8 cellular contexts compared by ENCODE assay signal in the genomic region with DNA sequence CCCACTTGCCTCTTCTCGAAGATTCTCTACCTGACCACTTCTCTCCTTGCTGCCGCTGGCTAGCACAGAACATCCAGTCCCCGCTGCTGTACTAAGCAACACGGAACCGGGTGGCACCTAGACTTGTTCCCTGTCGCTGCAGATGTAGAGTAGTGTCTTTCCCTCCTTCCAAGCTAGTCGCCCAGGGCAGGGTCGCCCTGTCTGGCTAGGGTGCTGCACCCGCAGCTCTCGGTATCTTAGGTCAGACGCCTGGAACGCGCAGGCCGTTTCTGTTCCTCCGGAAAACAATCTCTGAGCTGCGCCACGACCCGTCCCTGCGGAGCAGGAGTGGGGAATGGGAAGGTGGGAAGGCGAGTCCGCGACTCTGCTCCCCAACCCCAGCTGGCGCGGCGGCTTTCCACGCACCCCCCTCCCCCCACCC. TPM values are rescaled to one million over a fixed set of nuclear protein-coding genes. Genes with fewer than 3 reads are reported as not detected.
DNase-seq lines count a peak whose midpoint lies in the region; ATAC-seq and TF ChIP-seq lines count a peak whose summit lies in the region.

No MANE protein-coding gene starts in this region.

- peaks cover 15% of the 10 kb centered on the region for H3K36me3 ChIP-seq in HAP-1 (replicated peaks)
- H3K36me3 ChIP-seq in right atrium auricular region: peaks cover 9% of the 10 kb centered on the region
- no peaks in the 10 kb centered on the region for H3K36me3 ChIP-seq in gastrocnemius medialis

- DNase-seq in AG04449 (ENCODE audit: low read depth, low spot score) (no peak), HAP-1 (ENCODE audit: low spot score in 2 of 2) (peak; percentile 37 to 61), right atrium auricular region (ENCODE audit: low spot score) (no peak), gastrocnemius medialis (no peak), NCI-H2171 (lab: John Stamatoyannopoulos, UW) (no peak), DMS 273 (lab: John Stamatoyannopoulos, UW; ENCODE audit: unreplicated experiment) (no peak)
- DNase-seq in activated T-helper 1 cell treated with anti-CD3 and anti-CD28 coated beads, Interleukin-12 subunit alpha, Interleukin-12 subunit beta, Interleukin-2, Interleukin-4 antibody, amounts not matched to agents 30 ng/mL and 10 ng/mL and 1 ng/mL, durations not matched to agents 14 hours and 24 hours and 36 hours (ENCODE audit: low spot score): no peak

- peak overlapping the region; percentile 89 for H3K4me3 Mint-ChIP-seq in activated T-helper 1 cell treated with anti-CD3 and anti-CD28 coated beads, Interleukin-12 subunit alpha, Interleukin-12 subunit beta, Interleukin-2, Interleukin-4 antibody, amounts not matched to agents 30 ng/mL and 10 ng/mL and 1 ng/mL, durations not matched to agents 14 hours and 24 hours and 36 hours

- CTCF ChIA-PET in AG04449 (lab: Yijun Ruan, JAX): interaction anchor here (1.0 to 3.3 kb wide), 11 partner anchors 9 to 281 kb away, joined by 3 to 24 read pairs (median 3); a partner anchor contains a TSS

- no peaks in the 10 kb centered on the region for H3K9me3 ChIP-seq in HAP-1
- H3K9me3 ChIP-seq in right atrium auricular region: no peaks in the 10 kb centered on the region
- H3K9me3 ChIP-seq in gastrocnemius medialis: no peaks in the 10 kb centered on the region

- no peak for TF ChIP-seq CTCF in AG04449 (IDR thresholded peaks at IDR 0.05; ENCODE audit: insufficient read depth, low read length, missing control alignments)
- TF ChIP-seq CTCF in right atrium auricular region (IDR thresholded peaks at IDR 0.05): no peak
- no peak for TF ChIP-seq CTCF in gastrocnemius medialis (IDR thresholded peaks at IDR 0.05 in 4 of 5, conservative IDR thresholded peaks at IDR 0.05 in 1 of 5)

- in situ Hi-C loops in HAP-1 (cut with MboI; ENCODE audit: low sequenced_read_pairs) (no loop called here), gastrocnemius medialis (cut with MboI; ENCODE audit: low sequenced_read_pairs in 4 of 4) (loop anchor here in 2 of 4 donors (25.0 kb wide), 1 partner anchor 285 kb away; a partner anchor contains a TSS)

- H3K36me3 Mint-ChIP-seq in activated T-helper 1 cell treated with anti-CD3 and anti-CD28 coated beads, Interleukin-12 subunit alpha, Interleukin-12 subunit beta, Interleukin-2, Interleukin-4 antibody, amounts not matched to agents 30 ng/mL and 10 ng/mL and 1 ng/mL, durations not matched to agents 14 hours and 24 hours and 36 hours (ENCODE audit: low read depth): peaks cover 3% of the 10 kb centered on the region

- intact Hi-C loops in activated T-helper 1 cell treated with anti-CD3 and anti-CD28 coated beads, Interleukin-12 subunit alpha, Interleukin-12 subunit beta, Interleukin-2, Interleukin-4 antibody, amounts not matched to agents 30 ng/mL and 10 ng/mL and 1 ng/mL, durations not matched to agents 14 hours and 24 hours and 36 hours (cut with micrococcal nuclease): loop anchor here (1.0 to 10.0 kb wide), 3 partner anchors 8 to 1652 kb away; a partner anchor contains a TSS
- intact Hi-C loops in gastrocnemius medialis (cut with DNase I; ENCODE audit: low total_unique reads): no loop called here

- H3K27ac ChIP-seq in right atrium auricular region: peak overlapping the region; percentile 95
- peak overlapping the region; percentile 80 to 87 (median 84) for H3K27ac ChIP-seq in gastrocnemius medialis

- peaks cover 30% of the 10 kb centered on the region for H3K4me1 ChIP-seq in HAP-1
- peaks cover 0 to 50% of the 10 kb centered on the region in 2 donors for H3K4me1 ChIP-seq in right atrium auricular region
- peaks cover 14 to 20% of the 10 kb centered on the region in 2 donors for H3K4me1 ChIP-seq in gastrocnemius medialis

- POLR2A ChIA-PET in AG04449 (lab: Yijun Ruan, JAX): interaction anchor here (0.8 to 6.9 kb wide), 11 partner anchors 8 to 278 kb away, joined by 3 to 64 read pairs (median 4); a partner anchor contains a TSS

- H3K27me3 Mint-ChIP-seq in activated T-helper 1 cell treated with anti-CD3 and anti-CD28 coated beads, Interleukin-12 subunit alpha, Interleukin-12 subunit beta, Interleukin-2, Interleukin-4 antibody, amounts not matched to agents 30 ng/mL and 10 ng/mL and 1 ng/mL, durations not matched to agents 14 hours and 24 hours and 36 hours (ENCODE audit: insufficient read depth): peaks cover 12% of the 10 kb centered on the region

- H3K4me3 ChIP-seq in AG04449 (ENCODE audit: low read depth, low read length) (peak overlapping the region; percentile 87), HAP-1 (peak overlapping the region; percentile 90), right atrium auricular region (peak overlapping the region; percentile 69 to 73), gastrocnemius medialis (peak overlapping the region; percentile 74 to 85 (median 76))

- H3K27me3 ChIP-seq in HAP-1 (ENCODE audit: low read depth) (no peaks in the 10 kb centered on the region), right atrium auricular region (no peaks in the 10 kb centered on the region), gastrocnemius medialis (no peaks in the 10 kb centered on the region)

- no peak for TF ChIP-seq POLR2A in gastrocnemius medialis (IDR thresholded peaks at IDR 0.05)

- ATAC-seq in gastrocnemius medialis (peak; percentile 27 to 34), GM21526 (IDR thresholded peaks at IDR 0.05; ENCODE audit: low FRiP score, unreplicated experiment) (no peak)

- no peaks in the 10 kb centered on the region for H3K9me3 Mint-ChIP-seq in activated T-helper 1 cell treated with anti-CD3 and anti-CD28 coated beads, Interleukin-12 subunit alpha, Interleukin-12 subunit beta, Interleukin-2, Interleukin-4 antibody, amounts not matched to agents 30 ng/mL and 10 ng/mL and 1 ng/mL, durations not matched to agents 14 hours and 24 hours and 36 hours

- H3K4me1 Mint-ChIP-seq in activated T-helper 1 cell treated with anti-CD3 and anti-CD28 coated beads, Interleukin-12 subunit alpha, Interleukin-12 subunit beta, Interleukin-2, Interleukin-4 antibody, amounts not matched to agents 30 ng/mL and 10 ng/mL and 1 ng/mL, durations not matched to agents 14 hours and 24 hours and 36 hours (ENCODE audit: low read depth): peaks cover 51% of the 10 kb centered on the region

- H3K27ac Mint-ChIP-seq in activated T-helper 1 cell treated with anti-CD3 and anti-CD28 coated beads, Interleukin-12 subunit alpha, Interleukin-12 subunit beta, Interleukin-2, Interleukin-4 antibody, amounts not matched to agents 30 ng/mL and 10 ng/mL and 1 ng/mL, durations not matched to agents 14 hours and 24 hours and 36 hours: peak overlapping the region; percentile 88

RNA-seq across cellular contexts. Expression of a gene that starts 0.8 kb away (rescaled TPM):
- 5.4 and 6.2 TPM in 2 replicates for total RNA-seq in activated T-helper 1 cell treated with anti-CD3 and anti-CD28 coated beads, Interleukin-12 subunit alpha, Interleukin-12 subunit beta, Interleukin-2, Interleukin-4 antibody, amounts not matched to agents 30 ng/mL and 10 ng/mL and 1 ng/mL, durations not matched to agents 14 hours and 24 hours and 36 hours
- total RNA-seq in right atrium auricular region (10 to 100 TPM; 10.3 to 20.5 TPM), gastrocnemius medialis (1 to 10 TPM; 4.9 to 6.7 (median 5.5) TPM)

RNA-seq across cellular contexts. Expression of a gene that starts 6.9 kb away (rescaled TPM):
- 110 and 113 TPM in 2 replicates for total RNA-seq in activated T-helper 1 cell treated with anti-CD3 and anti-CD28 coated beads, Interleukin-12 subunit alpha, Interleukin-12 subunit beta, Interleukin-2, Interleukin-4 antibody, amounts not matched to agents 30 ng/mL and 10 ng/mL and 1 ng/mL, durations not matched to agents 14 hours and 24 hours and 36 hours
- 100 to 1,000 TPM in 1 of 2 donors, 10 to 100 TPM in 1; 71.2 to 119 TPM for total RNA-seq in right atrium auricular region
- 100 to 1,000 TPM; 110 to 184 (median 153) TPM for total RNA-seq in gastrocnemius medialis

RNA-seq across cellular contexts. Expression of a gene that starts 21.4 kb away (rescaled TPM):
- total RNA-seq in activated T-helper 1 cell treated with anti-CD3 and anti-CD28 coated beads, Interleukin-12 subunit alpha, Interleukin-12 subunit beta, Interleukin-2, Interleukin-4 antibody, amounts not matched to agents 30 ng/mL and 10 ng/mL and 1 ng/mL, durations not matched to agents 14 hours and 24 hours and 36 hours: 30.8 and 34.1 TPM in 2 replicates
- total RNA-seq in right atrium auricular region (10 to 100 TPM; 13.7 to 17.3 TPM), gastrocnemius medialis (10 to 100 TPM; 14.2 to 18.3 (median 15.9) TPM)

Comparison
In these comparisons a context has a peak if more than half of its experiments do, and no peak if none do; other contexts are left out.
1. DNase-seq: peak in HAP-1 (2 of 2); none in AG04449 (single experiment), activated T-helper 1 cell treated with anti-CD3 and anti-CD28 coated beads, Interleukin-12 subunit alpha, Interleukin-12 subunit beta, Interleukin-2, Interleukin-4 antibody, amounts not matched to agents 30 ng/mL and 10 ng/mL and 1 ng/mL, durations not matched to agents 14 hours and 24 hours and 36 hours (single experiment), right atrium auricular region (single experiment), gastrocnemius medialis (0 of 2), NCI-H2171 (single experiment) and DMS 273 (single experiment).
2. Peak in every context shown above with its lines, with median percentiles within 50 percentile points of each other: H3K4me3 ChIP-seq.